ENCODE assay signal across 2 cellular contexts in the genomic region with DNA sequence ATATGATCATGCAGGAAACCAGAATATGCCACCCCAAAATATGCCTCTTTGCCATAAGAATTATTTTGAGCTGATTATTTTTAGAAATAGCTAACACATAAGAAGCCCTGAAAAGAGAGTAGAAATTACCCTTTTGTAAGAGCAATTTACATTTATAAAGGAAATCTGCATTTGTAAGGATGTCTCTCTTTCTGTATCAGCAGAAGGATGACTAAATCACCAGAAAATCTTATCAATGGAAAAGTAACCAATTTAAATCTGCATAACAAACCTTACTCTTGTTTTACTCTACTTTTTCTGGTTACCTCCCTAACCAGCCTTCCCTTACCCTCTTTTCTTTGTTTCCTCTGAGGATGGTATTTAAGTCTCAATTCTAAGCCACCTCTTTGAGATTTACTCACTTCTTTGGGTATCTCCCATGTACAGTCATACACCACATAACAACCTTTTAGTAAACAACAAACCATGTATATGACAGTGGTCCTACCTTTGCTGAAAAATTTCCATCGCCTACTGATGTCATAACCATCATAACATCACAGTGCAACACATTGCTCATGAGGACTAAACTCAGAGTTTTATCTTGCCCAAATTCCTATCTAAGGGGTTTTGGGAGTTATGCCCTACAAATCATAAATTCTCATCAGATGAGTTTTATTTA.
A peak's percentile ranks its signal among the peaks of the same experiment; 100 is the strongest.
TF ChIP-seq lines count a peak whose summit lies in the region.

No MANE protein-coding gene starts in this region.

TF ChIP-seq in GM23338, 12 proteins besides CTCF, POLR2A, EP300 and RAD21:
- TF ChIP-seq, protein P1, sequence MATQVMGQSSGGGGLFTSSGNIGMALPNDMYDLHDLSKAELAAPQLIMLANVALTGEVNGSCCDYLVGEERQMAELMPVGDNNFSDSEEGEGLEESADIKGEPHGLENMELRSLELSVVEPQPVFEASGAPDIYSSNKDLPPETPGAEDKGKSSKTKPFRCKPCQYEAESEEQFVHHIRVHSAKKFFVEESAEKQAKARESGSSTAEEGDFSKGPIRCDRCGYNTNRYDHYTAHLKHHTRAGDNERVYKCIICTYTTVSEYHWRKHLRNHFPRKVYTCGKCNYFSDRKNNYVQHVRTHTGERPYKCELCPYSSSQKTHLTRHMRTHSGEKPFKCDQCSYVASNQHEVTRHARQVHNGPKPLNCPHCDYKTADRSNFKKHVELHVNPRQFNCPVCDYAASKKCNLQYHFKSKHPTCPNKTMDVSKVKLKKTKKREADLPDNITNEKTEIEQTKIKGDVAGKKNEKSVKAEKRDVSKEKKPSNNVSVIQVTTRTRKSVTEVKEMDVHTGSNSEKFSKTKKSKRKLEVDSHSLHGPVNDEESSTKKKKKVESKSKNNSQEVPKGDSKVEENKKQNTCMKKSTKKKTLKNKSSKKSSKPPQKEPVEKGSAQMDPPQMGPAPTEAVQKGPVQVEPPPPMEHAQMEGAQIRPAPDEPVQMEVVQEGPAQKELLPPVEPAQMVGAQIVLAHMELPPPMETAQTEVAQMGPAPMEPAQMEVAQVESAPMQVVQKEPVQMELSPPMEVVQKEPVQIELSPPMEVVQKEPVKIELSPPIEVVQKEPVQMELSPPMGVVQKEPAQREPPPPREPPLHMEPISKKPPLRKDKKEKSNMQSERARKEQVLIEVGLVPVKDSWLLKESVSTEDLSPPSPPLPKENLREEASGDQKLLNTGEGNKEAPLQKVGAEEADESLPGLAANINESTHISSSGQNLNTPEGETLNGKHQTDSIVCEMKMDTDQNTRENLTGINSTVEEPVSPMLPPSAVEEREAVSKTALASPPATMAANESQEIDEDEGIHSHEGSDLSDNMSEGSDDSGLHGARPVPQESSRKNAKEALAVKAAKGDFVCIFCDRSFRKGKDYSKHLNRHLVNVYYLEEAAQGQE (IDR thresholded peaks at IDR 0.05; ENCODE audit: unreplicated experiment), result no peak
- TF ChIP-seq NANOG (IDR thresholded peaks at IDR 0.05; ENCODE audit: borderline replicate concordance), result peak; percentile 45; the same call in 1 of the 2 replicates
- TF ChIP-seq ZNF331 (CRISPR knock-in tag; IDR thresholded peaks at IDR 0.05; ENCODE audit: low read depth), result no peak
- TF ChIP-seq, protein P2, sequence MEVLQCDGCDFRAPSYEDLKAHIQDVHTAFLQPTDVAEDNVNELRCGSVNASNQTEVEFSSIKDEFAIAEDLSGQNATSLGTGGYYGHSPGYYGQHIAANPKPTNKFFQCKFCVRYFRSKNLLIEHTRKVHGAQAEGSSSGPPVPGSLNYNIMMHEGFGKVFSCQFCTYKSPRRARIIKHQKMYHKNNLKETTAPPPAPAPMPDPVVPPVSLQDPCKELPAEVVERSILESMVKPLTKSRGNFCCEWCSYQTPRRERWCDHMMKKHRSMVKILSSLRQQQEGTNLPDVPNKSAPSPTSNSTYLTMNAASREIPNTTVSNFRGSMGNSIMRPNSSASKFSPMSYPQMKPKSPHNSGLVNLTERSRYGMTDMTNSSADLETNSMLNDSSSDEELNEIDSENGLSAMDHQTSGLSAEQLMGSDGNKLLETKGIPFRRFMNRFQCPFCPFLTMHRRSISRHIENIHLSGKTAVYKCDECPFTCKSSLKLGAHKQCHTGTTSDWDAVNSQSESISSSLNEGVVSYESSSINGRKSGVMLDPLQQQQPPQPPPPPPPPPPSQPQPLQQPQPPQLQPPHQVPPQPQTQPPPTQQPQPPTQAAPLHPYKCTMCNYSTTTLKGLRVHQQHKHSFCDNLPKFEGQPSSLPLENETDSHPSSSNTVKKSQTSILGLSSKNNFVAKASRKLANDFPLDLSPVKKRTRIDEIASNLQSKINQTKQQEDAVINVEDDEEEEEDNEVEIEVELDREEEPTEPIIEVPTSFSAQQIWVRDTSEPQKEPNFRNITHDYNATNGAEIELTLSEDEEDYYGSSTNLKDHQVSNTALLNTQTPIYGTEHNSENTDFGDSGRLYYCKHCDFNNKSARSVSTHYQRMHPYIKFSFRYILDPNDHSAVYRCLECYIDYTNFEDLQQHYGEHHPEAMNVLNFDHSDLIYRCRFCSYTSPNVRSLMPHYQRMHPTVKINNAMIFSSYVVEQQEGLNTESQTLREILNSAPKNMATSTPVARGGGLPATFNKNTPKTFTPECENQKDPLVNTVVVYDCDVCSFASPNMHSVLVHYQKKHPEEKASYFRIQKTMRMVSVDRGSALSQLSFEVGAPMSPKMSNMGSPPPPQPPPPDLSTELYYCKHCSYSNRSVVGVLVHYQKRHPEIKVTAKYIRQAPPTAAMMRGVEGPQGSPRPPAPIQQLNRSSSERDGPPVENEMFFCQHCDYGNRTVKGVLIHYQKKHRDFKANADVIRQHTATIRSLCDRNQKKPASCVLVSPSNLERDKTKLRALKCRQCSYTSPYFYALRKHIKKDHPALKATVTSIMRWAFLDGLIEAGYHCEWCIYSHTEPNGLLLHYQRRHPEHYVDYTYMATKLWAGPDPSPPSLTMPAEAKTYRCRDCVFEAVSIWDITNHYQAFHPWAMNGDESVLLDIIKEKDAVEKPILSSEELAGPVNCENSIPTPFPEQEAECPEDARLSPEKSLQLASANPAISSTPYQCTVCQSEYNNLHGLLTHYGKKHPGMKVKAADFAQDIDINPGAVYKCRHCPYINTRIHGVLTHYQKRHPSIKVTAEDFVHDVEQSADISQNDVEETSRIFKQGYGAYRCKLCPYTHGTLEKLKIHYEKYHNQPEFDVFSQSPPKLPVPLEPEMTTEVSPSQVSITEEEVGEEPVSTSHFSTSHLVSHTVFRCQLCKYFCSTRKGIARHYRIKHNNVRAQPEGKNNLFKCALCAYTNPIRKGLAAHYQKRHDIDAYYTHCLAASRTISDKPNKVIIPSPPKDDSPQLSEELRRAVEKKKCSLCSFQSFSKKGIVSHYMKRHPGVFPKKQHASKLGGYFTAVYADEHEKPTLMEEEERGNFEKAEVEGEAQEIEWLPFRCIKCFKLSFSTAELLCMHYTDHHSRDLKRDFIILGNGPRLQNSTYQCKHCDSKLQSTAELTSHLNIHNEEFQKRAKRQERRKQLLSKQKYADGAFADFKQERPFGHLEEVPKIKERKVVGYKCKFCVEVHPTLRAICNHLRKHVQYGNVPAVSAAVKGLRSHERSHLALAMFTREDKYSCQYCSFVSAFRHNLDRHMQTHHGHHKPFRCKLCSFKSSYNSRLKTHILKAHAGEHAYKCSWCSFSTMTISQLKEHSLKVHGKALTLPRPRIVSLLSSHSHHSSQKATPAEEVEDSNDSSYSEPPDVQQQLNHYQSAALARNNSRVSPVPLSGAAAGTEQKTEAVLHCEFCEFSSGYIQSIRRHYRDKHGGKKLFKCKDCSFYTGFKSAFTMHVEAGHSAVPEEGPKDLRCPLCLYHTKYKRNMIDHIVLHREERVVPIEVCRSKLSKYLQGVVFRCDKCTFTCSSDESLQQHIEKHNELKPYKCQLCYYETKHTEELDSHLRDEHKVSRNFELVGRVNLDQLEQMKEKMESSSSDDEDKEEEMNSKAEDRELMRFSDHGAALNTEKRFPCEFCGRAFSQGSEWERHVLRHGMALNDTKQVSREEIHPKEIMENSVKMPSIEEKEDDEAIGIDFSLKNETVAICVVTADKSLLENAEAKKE (CRISPR knock-in tag; IDR thresholded peaks at IDR 0.05), result no peak
- TF ChIP-seq CREB1 (CRISPR knock-in tag; IDR thresholded peaks at IDR 0.05; ENCODE audit: low read depth), result no peak
TF ChIP-seq in GM23338: peak in this region for 1.

TF ChIP-seq in WTC11, 78 proteins besides CTCF, POLR2A, EP300 and RAD21 (continued from another document):
- TF ChIP-seq, protein P3, sequence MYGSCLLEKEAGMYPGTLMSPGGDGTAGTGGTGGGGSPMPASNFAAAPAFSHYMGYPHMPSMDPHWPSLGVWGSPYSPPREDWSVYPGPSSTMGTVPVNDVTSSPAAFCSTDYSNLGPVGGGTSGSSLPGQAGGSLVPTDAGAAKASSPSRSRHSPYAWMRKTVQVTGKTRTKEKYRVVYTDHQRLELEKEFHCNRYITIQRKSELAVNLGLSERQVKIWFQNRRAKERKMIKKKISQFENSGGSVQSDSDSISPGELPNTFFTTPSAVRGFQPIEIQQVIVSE (CRISPR knock-in tag; IDR thresholded peaks at IDR 0.05; ENCODE audit: borderline replicate concordance), result no peak
- TF ChIP-seq, protein P4, sequence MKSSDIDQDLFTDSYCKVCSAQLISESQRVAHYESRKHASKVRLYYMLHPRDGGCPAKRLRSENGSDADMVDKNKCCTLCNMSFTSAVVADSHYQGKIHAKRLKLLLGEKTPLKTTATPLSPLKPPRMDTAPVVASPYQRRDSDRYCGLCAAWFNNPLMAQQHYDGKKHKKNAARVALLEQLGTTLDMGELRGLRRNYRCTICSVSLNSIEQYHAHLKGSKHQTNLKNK (CRISPR knock-in tag; IDR thresholded peaks at IDR 0.05), result no peak
- TF ChIP-seq ZNF416 (CRISPR knock-in tag; IDR thresholded peaks at IDR 0.05) (no peak), ELF4 (CRISPR knock-in tag; IDR thresholded peaks at IDR 0.05; ENCODE audit: low read depth) (no peak)
- TF ChIP-seq, protein P5, sequence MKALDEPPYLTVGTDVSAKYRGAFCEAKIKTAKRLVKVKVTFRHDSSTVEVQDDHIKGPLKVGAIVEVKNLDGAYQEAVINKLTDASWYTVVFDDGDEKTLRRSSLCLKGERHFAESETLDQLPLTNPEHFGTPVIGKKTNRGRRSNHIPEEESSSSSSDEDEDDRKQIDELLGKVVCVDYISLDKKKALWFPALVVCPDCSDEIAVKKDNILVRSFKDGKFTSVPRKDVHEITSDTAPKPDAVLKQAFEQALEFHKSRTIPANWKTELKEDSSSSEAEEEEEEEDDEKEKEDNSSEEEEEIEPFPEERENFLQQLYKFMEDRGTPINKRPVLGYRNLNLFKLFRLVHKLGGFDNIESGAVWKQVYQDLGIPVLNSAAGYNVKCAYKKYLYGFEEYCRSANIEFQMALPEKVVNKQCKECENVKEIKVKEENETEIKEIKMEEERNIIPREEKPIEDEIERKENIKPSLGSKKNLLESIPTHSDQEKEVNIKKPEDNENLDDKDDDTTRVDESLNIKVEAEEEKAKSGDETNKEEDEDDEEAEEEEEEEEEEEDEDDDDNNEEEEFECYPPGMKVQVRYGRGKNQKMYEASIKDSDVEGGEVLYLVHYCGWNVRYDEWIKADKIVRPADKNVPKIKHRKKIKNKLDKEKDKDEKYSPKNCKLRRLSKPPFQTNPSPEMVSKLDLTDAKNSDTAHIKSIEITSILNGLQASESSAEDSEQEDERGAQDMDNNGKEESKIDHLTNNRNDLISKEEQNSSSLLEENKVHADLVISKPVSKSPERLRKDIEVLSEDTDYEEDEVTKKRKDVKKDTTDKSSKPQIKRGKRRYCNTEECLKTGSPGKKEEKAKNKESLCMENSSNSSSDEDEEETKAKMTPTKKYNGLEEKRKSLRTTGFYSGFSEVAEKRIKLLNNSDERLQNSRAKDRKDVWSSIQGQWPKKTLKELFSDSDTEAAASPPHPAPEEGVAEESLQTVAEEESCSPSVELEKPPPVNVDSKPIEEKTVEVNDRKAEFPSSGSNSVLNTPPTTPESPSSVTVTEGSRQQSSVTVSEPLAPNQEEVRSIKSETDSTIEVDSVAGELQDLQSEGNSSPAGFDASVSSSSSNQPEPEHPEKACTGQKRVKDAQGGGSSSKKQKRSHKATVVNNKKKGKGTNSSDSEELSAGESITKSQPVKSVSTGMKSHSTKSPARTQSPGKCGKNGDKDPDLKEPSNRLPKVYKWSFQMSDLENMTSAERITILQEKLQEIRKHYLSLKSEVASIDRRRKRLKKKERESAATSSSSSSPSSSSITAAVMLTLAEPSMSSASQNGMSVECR (CRISPR knock-in tag; IDR thresholded peaks at IDR 0.05; ENCODE audit: borderline replicate concordance), result no peak
TF ChIP-seq in WTC11: peak in this region for 0.
